In the genomic region with DNA sequence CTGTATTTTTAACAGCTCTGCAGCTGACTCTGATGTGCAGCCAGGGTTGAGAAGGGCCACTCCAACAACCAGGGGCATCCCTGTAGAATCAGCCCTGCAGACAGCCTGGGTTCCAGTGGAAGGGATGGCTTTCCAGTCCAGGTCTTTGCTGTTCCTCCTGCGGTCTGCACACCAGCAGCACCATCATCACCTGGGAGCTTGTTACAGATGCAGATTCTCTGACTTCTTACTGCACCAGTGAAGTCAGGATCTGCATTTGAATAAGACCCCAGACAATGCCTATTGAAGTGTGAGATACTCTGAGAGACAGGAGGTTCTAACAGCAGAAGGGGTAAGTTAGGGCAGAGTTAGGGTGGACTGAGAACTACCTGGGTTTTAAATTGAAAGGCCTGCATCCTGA, we compare ENCODE assay signal across 23 cellular contexts.
"Had no signal": no experiment of that assay in that cellular context is flagged by ENCODE, and none has a peak within 500 bp of the region (broad histone marks: within the 10 kb centered on the region; RNA-seq: fewer than 3 reads in every experiment).

No MANE protein-coding gene starts in this region.

- H3K27ac ChIP-seq: epithelial cell of prostate, gastrocnemius medialis, neutrophil, pancreas, right atrium auricular region, stomach, thyroid gland had no signal

- H3K4me3 ChIP-seq: dorsolateral prefrontal cortex, gastrocnemius medialis, lung, pancreas, right atrium auricular region, smooth muscle cell, stomach, thyroid gland had no signal

- H3K27ac Mint-ChIP-seq: memory B cell, natural killer cell, progenitor cell of endocrine pancreas, type B pancreatic cell had no signal

- H3K9me3 ChIP-seq: gastrocnemius medialis, neutrophil, pancreas, right atrium auricular region, stomach, thyroid gland had no signal

- H3K4me3 Mint-ChIP-seq: memory B cell, natural killer cell, type B pancreatic cell had no signal

- DNase-seq: dorsolateral prefrontal cortex; effector CD4-positive, alpha-beta T cell; foreskin fibroblast; gastrocnemius medialis; natural killer cell; pancreas; stimulated activated CD4-positive, alpha-beta T cell treated with anti-CD3 and anti-CD28 coated beads, Interleukin-12 subunit alpha, Interleukin-12 subunit beta, amount 100 ng/mL, for 4 hours; stimulated activated CD4-positive, alpha-beta T cell treated with anti-CD3 and anti-CD28 coated beads, Interleukin-1b, Interleukin-23, amount 100 ng/mL, for 48 hours; stimulated activated CD4-positive, alpha-beta T cell treated with anti-CD3 and anti-CD28 coated beads, Interleukin-4, amount 100 ng/mL, for 1 hour; stimulated activated CD8-positive, alpha-beta memory T cell treated with anti-CD3 and anti-CD28 coated beads, Interleukin-4, amount 100 ng/mL, for 48 hours; stimulated activated naive CD4-positive, alpha-beta T cell treated with Interleukin-2 at 50 U/mL for 16 hours; stomach; thyroid gland had no signal

- H3K9me3 Mint-ChIP-seq: memory B cell, natural killer cell, type B pancreatic cell had no signal

- H3K4me1 Mint-ChIP-seq: memory B cell, natural killer cell had no signal

- H3K4me1 ChIP-seq: gastrocnemius medialis, pancreas, right atrium auricular region, stomach, thyroid gland had no signal

- H3K36me3 ChIP-seq: gastrocnemius medialis, neutrophil, pancreas, right atrium auricular region, stomach, thyroid gland had no signal

- FAIRE-seq: colon, keratinocyte, pancreas had no signal

- H3K4me2 ChIP-seq: smooth muscle cell had no signal

- H3K27me3 ChIP-seq: dorsolateral prefrontal cortex, gastrocnemius medialis, neutrophil, pancreas, right atrium auricular region, stomach, thyroid gland had no signal

- H3K36me3 Mint-ChIP-seq: memory B cell, natural killer cell, type B pancreatic cell had no signal
